20 cellular contexts compared by ENCODE assay signal in the genomic region with DNA sequence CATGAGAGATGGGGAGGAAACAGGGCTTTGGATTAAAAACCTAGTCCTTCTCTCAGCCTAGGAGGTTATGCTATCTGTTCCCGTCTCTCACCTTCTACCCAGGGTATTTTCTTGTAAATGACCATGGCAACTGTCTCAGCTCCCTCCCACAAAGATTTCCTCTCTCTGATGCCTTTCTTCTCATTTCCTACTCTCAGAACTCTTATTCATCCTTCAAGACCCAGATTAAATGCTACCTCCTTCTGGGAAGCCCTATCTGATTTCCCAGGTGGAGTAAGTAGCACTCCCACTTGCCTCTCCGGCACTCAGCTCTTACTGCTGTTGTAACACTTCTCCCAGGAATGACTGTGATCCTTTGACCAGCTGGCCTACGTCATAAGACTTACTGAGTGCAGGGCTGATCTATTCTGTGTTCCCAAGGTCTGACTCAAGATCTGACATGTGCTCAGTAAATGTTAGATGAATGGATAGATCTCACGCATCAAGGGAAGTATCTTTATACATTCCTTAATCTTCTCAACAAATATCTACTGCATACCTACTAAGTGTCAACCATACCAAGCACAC.
"Had no signal": no experiment of that assay in that cellular context is flagged by ENCODE, and none has a peak within 500 bp of the region (broad histone marks: within the 10 kb centered on the region; RNA-seq: fewer than 3 reads in every experiment).

No MANE protein-coding gene starts in this region.

- H3K4me3 ChIP-seq: coronary artery, tibial nerve, uterus had no signal

- H3K4me1 ChIP-seq: uterus had no signal

- H3K27ac ChIP-seq: brain microvascular endothelial cell, coronary artery, tibial nerve, uterus had no signal

- H3K27me3 ChIP-seq: brain microvascular endothelial cell, tibial nerve, uterus had no signal

- H3K27me3 Mint-ChIP-seq: activated naive CD4-positive, alpha-beta T cell treated with anti-CD3 and anti-CD28 coated beads, Interleukin-2, amount 10 ng/mL, durations not matched to agents 7 days and 5 days; activated T-cell treated with anti-CD3 and anti-CD28 coated beads, Interleukin-2, amount 50 U/mL, for 24 hours had no signal

- H3K9me3 Mint-ChIP-seq: activated CD8-positive, alpha-beta T cell treated with anti-CD3 and anti-CD28 coated beads for 36 hours; activated naive CD4-positive, alpha-beta T cell treated with anti-CD3 and anti-CD28 coated beads, Interleukin-2, amount 10 ng/mL, durations not matched to agents 7 days and 5 days; activated naive CD8-positive, alpha-beta T cell treated with anti-CD3 and anti-CD28 coated beads, Interleukin-2, amount 50 U/mL, for 24 hours; activated T-cell treated with anti-CD3 and anti-CD28 coated beads, Interleukin-2, amount 50 U/mL, for 24 hours; stimulated activated naive CD8-positive, alpha-beta T cell treated with anti-CD3 and anti-CD28 coated beads, Interleukin-15, Interleukin-2, amounts not matched to agents 100 ng/mL and 50 ng/mL, for 24 hours had no signal

- H3K36me3 ChIP-seq: brain microvascular endothelial cell, tibial nerve, uterus had no signal

- DNase-seq: activated CD4-positive, alpha-beta T cell treated with anti-CD3 and anti-CD28 coated beads for 48 hours; activated CD4-positive, CD25-positive, alpha-beta regulatory T cell; activated CD8-positive, alpha-beta T cell treated with anti-CD3 and anti-CD28 coated beads for 36 hours; activated effector memory CD4-positive, alpha-beta T cell treated with Interleukin-2 at 50 U/mL for 16 hours; activated naive CD4-positive, alpha-beta T cell treated with anti-CD3 and anti-CD28 coated beads, Interleukin-2, amount 10 ng/mL, durations not matched to agents 7 days and 5 days; activated naive CD8-positive, alpha-beta T cell treated with anti-CD3 and anti-CD28 coated beads, Interleukin-2, amount 50 U/mL, for 24 hours; activated T-cell treated with anti-CD3 and anti-CD28 coated beads, Interleukin-2, amount 50 U/mL, for 24 hours; aorta; brain microvascular endothelial cell; hippocampal formation; islet precursor cell; occipital lobe; posterior cingulate gyrus; stimulated activated CD4-positive, alpha-beta T cell treated with anti-CD3 and anti-CD28 coated beads, Interleukin-2, amount 100 ng/mL, for 48 hours; T-helper 1 cell; T-helper 9 cell; uterus had no signal

- H3K36me3 Mint-ChIP-seq: activated naive CD4-positive, alpha-beta T cell treated with anti-CD3 and anti-CD28 coated beads, Interleukin-2, amount 10 ng/mL, durations not matched to agents 7 days and 5 days had no signal

- H3K9me3 ChIP-seq: tibial nerve, uterus had no signal

- H3K4me1 Mint-ChIP-seq: activated naive CD4-positive, alpha-beta T cell treated with anti-CD3 and anti-CD28 coated beads, Interleukin-2, amount 10 ng/mL, durations not matched to agents 7 days and 5 days; activated naive CD8-positive, alpha-beta T cell treated with anti-CD3 and anti-CD28 coated beads, Interleukin-2, amount 50 U/mL, for 24 hours had no signal

- H3K4me3 Mint-ChIP-seq: activated CD8-positive, alpha-beta T cell treated with anti-CD3 and anti-CD28 coated beads for 36 hours; activated naive CD4-positive, alpha-beta T cell treated with anti-CD3 and anti-CD28 coated beads, Interleukin-2, amount 10 ng/mL, durations not matched to agents 7 days and 5 days; activated naive CD8-positive, alpha-beta T cell treated with anti-CD3 and anti-CD28 coated beads, Interleukin-2, amount 50 U/mL, for 24 hours; activated T-cell treated with anti-CD3 and anti-CD28 coated beads, Interleukin-2, amount 50 U/mL, for 24 hours; stimulated activated naive CD8-positive, alpha-beta T cell treated with anti-CD3 and anti-CD28 coated beads, Interleukin-15, Interleukin-2, amounts not matched to agents 100 ng/mL and 50 ng/mL, for 24 hours had no signal

- H3K27ac Mint-ChIP-seq: activated CD8-positive, alpha-beta T cell treated with anti-CD3 and anti-CD28 coated beads for 36 hours; activated naive CD4-positive, alpha-beta T cell treated with anti-CD3 and anti-CD28 coated beads, Interleukin-2, amount 10 ng/mL, durations not matched to agents 7 days and 5 days; activated naive CD8-positive, alpha-beta T cell treated with anti-CD3 and anti-CD28 coated beads, Interleukin-2, amount 50 U/mL, for 24 hours; activated T-cell treated with anti-CD3 and anti-CD28 coated beads, Interleukin-2, amount 50 U/mL, for 24 hours; stimulated activated naive CD8-positive, alpha-beta T cell treated with anti-CD3 and anti-CD28 coated beads, Interleukin-15, Interleukin-2, amounts not matched to agents 100 ng/mL and 50 ng/mL, for 24 hours had no signal
